Comparison of ENCODE assay signal across 2 cellular contexts in genomic region chr16:13568803-13569202, GRCh38.
TF ChIP-seq lines count a peak whose summit lies in the region.

No MANE protein-coding gene starts in this region.

TF ChIP-seq in GM23338, 12 proteins besides CTCF, POLR2A, EP300 and RAD21:
- TF ChIP-seq JUNB (IDR thresholded peaks at IDR 0.05; ENCODE audit: unreplicated experiment) (no peak), REST (IDR thresholded peaks at IDR 0.05; ENCODE audit: unreplicated experiment) (no peak), ZNF331 (CRISPR knock-in tag; IDR thresholded peaks at IDR 0.05; ENCODE audit: low read depth) (no peak), NANOG (IDR thresholded peaks at IDR 0.05; ENCODE audit: borderline replicate concordance) (no peak), EZH2 (IDR thresholded peaks at IDR 0.05; ENCODE audit: low read depth, unreplicated experiment) (no peak), CREB1 (CRISPR knock-in tag; IDR thresholded peaks at IDR 0.05; ENCODE audit: low read depth) (no peak), STAT1 (IDR thresholded peaks at IDR 0.05; ENCODE audit: unreplicated experiment) (no peak), EZH2phosphoT487 (IDR thresholded peaks at IDR 0.05; ENCODE audit: unreplicated experiment) (no peak), ZNF462 (CRISPR knock-in tag; IDR thresholded peaks at IDR 0.05) (no peak)

TF ChIP-seq in H1, 55 proteins besides CTCF, POLR2A, EP300 and RAD21:
- TF ChIP-seq USF2 (IDR thresholded peaks at IDR 0.05; ENCODE audit: low read length) (0 out of 2 replicates have a peak, but pooled peaks have one; percentile 10), ZNF274 (IDR thresholded peaks at IDR 0.05; ENCODE audit: borderline replicate concordance, extremely low read depth, low read length) (no peak), GABPA (IDR thresholded peaks at IDR 0.05; ENCODE audit: borderline replicate concordance, insufficient read depth, low read length) (no peak)
